9 cellular contexts compared by ENCODE assay signal in the genomic region with DNA sequence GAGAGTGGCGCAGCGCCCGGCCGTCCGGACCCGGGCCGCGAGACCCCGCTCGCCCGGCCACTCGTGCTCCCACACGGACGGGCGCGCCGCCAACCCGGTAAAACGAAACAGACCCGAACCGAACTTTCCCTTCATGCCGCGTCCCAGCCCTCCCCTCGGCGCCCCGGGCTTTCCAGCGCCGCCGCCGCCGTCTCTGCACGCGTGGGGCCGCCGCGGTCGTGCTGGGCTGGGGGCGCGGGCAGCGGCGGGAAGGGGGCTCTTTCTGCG. TPM values are rescaled to one million over a fixed set of nuclear protein-coding genes. Genes with fewer than 3 reads are reported as not detected.
DNase-seq lines count a peak whose midpoint lies in the region; ATAC-seq, FAIRE-seq and TF ChIP-seq lines count a peak whose summit lies in the region.
"Had no signal": no experiment of that assay in that cellular context is flagged by ENCODE, and none has a peak within 500 bp of the region (broad histone marks: within the 10 kb centered on the region; RNA-seq: fewer than 3 reads in every experiment).

No MANE protein-coding gene starts in this region.

- H3K9me1 ChIP-seq in K562 (ENCODE audit: control insufficient read depth, insufficient read depth, low read length): no peaks in the 10 kb centered on the region

- ATAC-seq in K562 (peak; percentile 29; the same call in 2 of the 3 replicates), memory B cell (ENCODE audit: low read depth) (peak; percentile 48)

- no peaks in the 10 kb centered on the region for H3K9me3 ChIP-seq in K562 (replicated peaks; ENCODE audit: control insufficient read depth, insufficient read depth, low read depth, low read length)
- no peaks in the 10 kb centered on the region for H3K9me3 ChIP-seq in vagina

- no peak overlapping the region for H2AFZ ChIP-seq in K562 (ENCODE audit: low read depth, low read length)

- H3K4me2 ChIP-seq in K562 (ENCODE audit: insufficient read depth, low read length): no peak overlapping the region

- no peak for FAIRE-seq in K562 (lab: Jason Lieb, UNC)

- POLR2A ChIA-PET in K562 (lab: Yijun Ruan, JAX): no interaction called here

- peaks cover 3% of the 10 kb centered on the region for H3K36me3 Mint-ChIP-seq in memory B cell

- H3K4me3 Mint-ChIP-seq in memory B cell: peak overlapping the region; percentile 53

- H3K27me3 Mint-ChIP-seq in memory B cell: peaks cover 25% of the 10 kb centered on the region

- 2% methylated on average over 21 of the region's 42 CpGs for WGBS in K562 (ENCODE audit: insufficient coverage, low coverage, missing lambda C conversion rate)

- no peak overlapping the region for H3K27ac ChIP-seq in K562 (ENCODE audit: extremely low read depth, low read depth, low read length)
- peak overlapping the region; percentile 98 for H3K27ac ChIP-seq in vagina

- H3K27ac Mint-ChIP-seq in memory B cell: no peak overlapping the region
- H3K27ac Mint-ChIP-seq: activated B cell treated with CpG ODN at 0.5 μM for 24 hours had no signal

- H4K20me1 ChIP-seq in K562 (replicated peaks; ENCODE audit: control insufficient read depth, insufficient read depth, low read length): no peaks in the 10 kb centered on the region

- peak; percentile 35 for DNase-seq in stimulated activated CD4-positive, alpha-beta T cell treated with anti-CD3 and anti-CD28 coated beads, Interleukin-4, amount 100 ng/mL, for 1 hour
- no peak for DNase-seq in stimulated activated CD4-positive, alpha-beta T cell treated with anti-CD3 and anti-CD28 coated beads, Interleukin-4, amount 100 ng/mL, for 24 hours
- DNase-seq in K562 (ENCODE audit: extremely low read depth in 1 of 4, low spot score in 3 of 4) (peak in 1 of 4 experiments; percentile 10), memory B cell (ENCODE audit: low spot score in 2 of 2) (no peak), vagina (ENCODE audit: extremely low spot score in 2 of 2) (no peak), amniotic stem cell (lab: John Stamatoyannopoulos, UW) (no peak), SIG-M5 treated with dmso at 0.1 percent for 504 hours (lab: John Stamatoyannopoulos, UW; ENCODE audit: unreplicated experiment) (no peak), NCI-H345 (lab: John Stamatoyannopoulos, UW) (no peak)

- TF ChIP-seq RAD21 in K562 (CRISPR knock-in tag; conservative IDR thresholded peaks at IDR 0.05 in 1 of 2, IDR thresholded peaks at IDR 0.05 in 1 of 2): no peak

- TF ChIP-seq CTCF in K562 (IDR thresholded peaks at IDR 0.05 in 2 of 3, conservative IDR thresholded peaks at IDR 0.05 in 1 of 3; ENCODE audit: insufficient read depth in 2 of 3, low read depth in 1 of 3, low read length in 3 of 3) (no peak), vagina (IDR thresholded peaks at IDR 0.05) (no peak)

- peaks cover 4% of the 10 kb centered on the region for H3K9me3 Mint-ChIP-seq in memory B cell

- intact Hi-C loops in K562 (cut with micrococcal nuclease) (no loop called here), vagina (cut with DNase I) (no loop called here)

- H3K36me3 ChIP-seq in K562 (ENCODE audit: control insufficient read depth, insufficient read depth, low read length): no peaks in the 10 kb centered on the region
- no peaks in the 10 kb centered on the region for H3K36me3 ChIP-seq in vagina

- in situ Hi-C loops in K562 (cut with MboI): no loop called here

- peaks cover 17 to 28% of the 10 kb centered on the region in 2 experiments for H3K27me3 ChIP-seq in K562 (ENCODE audit: control insufficient read depth in 2 of 2, insufficient read depth in 2 of 2, low read length in 2 of 2)
- no peaks in the 10 kb centered on the region for H3K27me3 ChIP-seq in vagina

- peaks cover 4% of the 10 kb centered on the region for H3K4me1 Mint-ChIP-seq in memory B cell

- CTCF ChIA-PET in K562 (lab: Yijun Ruan, JAX; ENCODE audit: low intra/inter-chr PET ratio): no interaction called here

- H3K4me1 ChIP-seq in K562 (replicated peaks in 1 of 2; ENCODE audit: control insufficient read depth in 2 of 2, insufficient read depth in 2 of 2, low read length in 2 of 2): peaks cover 0 to 13% of the 10 kb centered on the region in 2 experiments; a peak in 2 of 5 replicates
- H3K4me1 ChIP-seq in vagina: peaks cover 28% of the 10 kb centered on the region

- no peaks in the 10 kb centered on the region for H3K79me2 ChIP-seq in K562 (ENCODE audit: control insufficient read depth, insufficient read depth, low read length)

- TF ChIP-seq EP300 in K562 (IDR thresholded peaks at IDR 0.05; ENCODE audit: low read length): no peak

- 0 out of 4 replicates have a peak overlapping the region, but pooled peaks of 1 of the 2 experiments have one; percentile 17 for H3K9ac ChIP-seq in K562 (ENCODE audit: insufficient read depth in 1 of 2, low read depth in 2 of 2, low read length in 2 of 2)

- TF ChIP-seq POLR2A in K562 (conservative IDR thresholded peaks at IDR 0.05) (no peak), vagina (IDR thresholded peaks at IDR 0.05) (no peak)

- no TSS peak for BruUV-seq in K562 (replicated peaks; lab: Mats Ljungman, UMichigan)

- H3K4me3 ChIP-seq in K562 (peak overlapping the region; percentile 23; the same call in 1 of the 2 replicates), vagina (peak overlapping the region; percentile 72 to 73)

TF ChIP-seq in K562, 482 proteins besides CTCF, POLR2A, EP300 and RAD21:
- TF ChIP-seq ZNF785 (CRISPR knock-in tag; IDR thresholded peaks at IDR 0.05) (no peak), ZNF740 (CRISPR knock-in tag; IDR thresholded peaks at IDR 0.05) (peak; percentile 86), ZNF740 (tag; IDR thresholded peaks at IDR 0.05) (no peak)

RNA-seq across cellular contexts. Expression of gene SMAD1, which starts 0.2 kb away (rescaled TPM):
- 0.70 TPM in 1 of 2 replicates, not detected in the other for total RNA-seq in K562 (2011; cell fraction: chromatin; rRNA removed; ENCODE audit: low replicate concordance)
- not detected in 2 replicates for total RNA-seq in K562 (2011; cell fraction: nucleolus; rRNA removed)
- total RNA-seq in K562 (2011; cell fraction: nucleoplasm; rRNA removed): 0.22 TPM in 1 of 2 replicates, not detected in the other
- total RNA-seq in K562 (2014; rRNA removed) (0.05 and 0.20 TPM in 2 replicates), K562 (2014; rRNA removed; fragmentation: Illumina TruSeq; extraction: Trizol) (0.13 TPM in 1 of 2 replicates, not detected in the other), K562 (2015; rRNA removed; fragmentation: Illumina TruSeq; extraction: Trizol) (0.30 and 0.54 TPM in 2 replicates), K562 (2021) (not detected in 2 replicates), vagina (31.7 TPM)
- polyA plus RNA-seq in K562 (2011; rRNA removed) (0.29 and 9.1 TPM in 2 replicates), K562 (2014; fragmentation: Illumina TruSeq; extraction: Trizol) (0.14 and 0.25 TPM in 2 replicates), K562 (2014; fragmentation: Nextera tagmentation; extraction: Ambion mirVana) (under 1 TPM in 1 of 2 experiments, not detected in 1; 0.17 TPM), K562 (2014; rRNA removed) (0.05 and 0.32 TPM in 2 replicates)
- polyA plus RNA-seq in K562 (2011; cell fraction: cytosol; rRNA removed): 5.9 and 10.3 TPM in 2 replicates
- polyA plus RNA-seq in K562 (2011; cell fraction: nucleus; rRNA removed): 0.14 and 6.0 TPM in 2 replicates
- 0.07 and 0.12 TPM in 2 replicates for polyA plus RNA-seq in K562 (2012)
- 0.60 and 12.5 TPM in 2 replicates for polyA minus RNA-seq in K562 (2011; rRNA and poly(A)+ RNA removed)
- polyA minus RNA-seq in K562 (2011; cell fraction: cytosol; rRNA and poly(A)+ RNA removed): 4.5 TPM in 1 of 2 replicates, not detected in the other
- polyA minus RNA-seq in K562 (2011; cell fraction: nucleus; rRNA and poly(A)+ RNA removed): 0.40 and 7.2 TPM in 2 replicates
- total RNA-seq: activated B cell treated with CpG ODN at 0.5 μM for 24 hours had no signal

Comparison
In these comparisons a context has a peak if more than half of its experiments do, and no peak if none do; other contexts are left out.
1. RNA of gene SMAD1, which starts 0.2 kb away (total RNA-seq): 31.7 TPM in vagina (single experiment); 0.05 to 0.70 TPM in K562; every median in the first group is over 10 times any median in the second.